Comparison of ENCODE assay signal across 9 cellular contexts in the genomic region with DNA sequence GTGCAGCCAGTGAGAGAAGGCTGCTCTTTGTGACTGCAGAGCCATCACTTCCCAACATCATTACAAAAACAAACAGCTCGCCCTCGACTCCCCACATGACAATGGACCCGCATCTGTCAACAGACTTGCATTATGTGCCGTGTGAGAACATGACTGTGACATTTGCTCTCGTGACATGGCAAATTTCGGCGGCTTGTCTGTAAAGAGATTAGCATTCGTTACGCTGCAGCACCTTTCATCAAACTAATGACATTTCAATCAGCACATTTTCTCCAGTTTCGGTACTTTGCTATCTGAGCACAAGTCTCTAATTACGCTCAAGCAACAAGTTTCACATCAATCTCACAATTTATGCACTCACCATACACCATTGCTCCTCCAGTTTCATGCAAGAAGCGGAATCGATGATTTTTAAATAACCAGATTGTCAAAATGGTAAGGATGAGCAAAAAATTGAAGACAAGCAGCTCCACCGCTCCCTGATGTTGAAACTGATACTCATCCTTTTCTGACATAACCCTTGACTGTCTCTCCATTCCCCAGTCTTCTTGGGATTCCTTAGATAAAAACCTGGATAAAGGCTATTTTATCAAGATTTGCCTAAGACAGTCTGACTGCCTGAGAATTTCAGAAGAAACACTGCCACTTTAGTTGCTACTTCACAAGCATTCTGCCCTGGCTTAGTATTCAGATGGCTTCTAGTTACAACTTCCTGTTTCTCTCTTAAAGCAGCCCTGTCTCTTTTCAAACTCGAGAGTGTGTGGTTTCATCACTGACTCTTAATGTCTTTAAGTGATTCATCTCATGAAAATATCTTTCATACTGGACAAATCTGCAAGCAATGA. TPM values are rescaled to one million over a fixed set of nuclear protein-coding genes. Genes with fewer than 3 reads are reported as not detected.
DNase-seq lines count a peak whose midpoint lies in the region; ATAC-seq and FAIRE-seq lines count a peak whose summit lies in the region.
"Had no signal": no experiment of that assay in that cellular context is flagged by ENCODE, and none has a peak within 500 bp of the region (broad histone marks: within the 10 kb centered on the region; RNA-seq: fewer than 3 reads in every experiment).

A gene (minus strand): TSS at position 682 of the 845 bp plus-strand sequence. CDS start 146 bp downstream, at position 536.

- 11 to 12% methylated on average over 11 to 12 of the region's 15 CpGs for WGBS in mesodermal cell (ENCODE audit: insufficient coverage in 2 of 2), 2 experiments

- DNase-seq in AG08395 (ENCODE audit: low spot score) = peak; percentile 66
- peak; percentile 22 for DNase-seq in GM18507 (ENCODE audit: extremely low spot score, insufficient read length, low read depth)
- peak; percentile 44 for DNase-seq in NCI-H345 (lab: John Stamatoyannopoulos, UW)
- peak; percentile 77 for DNase-seq in activated CD4-positive, alpha-beta T cell treated with anti-CD3 and anti-CD28 coated beads, Interleukin-2, amount 10 ng/mL, durations not matched to agents 24 days and 14 days
- peak; percentile 65 for DNase-seq in epidermal melanocyte (ENCODE audit: insufficient read length, low spot score)
- DNase-seq in superior temporal gyrus (ENCODE audit: extremely low spot score) = peak; percentile 90

- intact Hi-C loops in activated CD4-positive, alpha-beta T cell treated with anti-CD3 and anti-CD28 coated beads, Interleukin-2, amount 10 ng/mL, durations not matched to agents 24 days and 14 days (cut with micrococcal nuclease) = loop anchor here (1.0 to 10.0 kb wide), 5 partner anchors 16 to 1123 kb away; a partner anchor contains a TSS

- H3K4me1 ChIP-seq in mesodermal cell (ENCODE audit: control insufficient read depth, insufficient read depth, low read length, poor library complexity, severe bottlenecking) = peaks cover 24% of the 10 kb centered on the region

- peak; percentile 84 for ATAC-seq in HG02870 (IDR thresholded peaks at IDR 0.05; ENCODE audit: unreplicated experiment)

- FAIRE-seq in GM18507 (lab: Jason Lieb, UNC) = peak; percentile 94
- FAIRE-seq: TTC549 had no signal

- peak within 1 kb of the TSS; percentile 92 for H3K4me3 Mint-ChIP-seq in activated CD4-positive, alpha-beta T cell treated with anti-CD3 and anti-CD28 coated beads, Interleukin-2, amount 10 ng/mL, durations not matched to agents 24 days and 14 days

- no peaks in the 10 kb centered on the region for H3K36me3 ChIP-seq in mesodermal cell (ENCODE audit: control insufficient read depth, insufficient read depth, low read length)

- H3K27ac ChIP-seq in mesodermal cell (ENCODE audit: low read depth, low read length, severe bottlenecking) = peak within 1 kb of the TSS; percentile 60

- H3K4me3 ChIP-seq in mesodermal cell (ENCODE audit: extremely low read depth, insufficient read depth, low read length, poor library complexity, severe bottlenecking) = peak within 1 kb of the TSS; percentile 39

- H3K4me1 Mint-ChIP-seq in activated CD4-positive, alpha-beta T cell treated with anti-CD3 and anti-CD28 coated beads, Interleukin-2, amount 10 ng/mL, durations not matched to agents 24 days and 14 days = peaks cover 46% of the 10 kb centered on the region

- H3K9me3 Mint-ChIP-seq in activated CD4-positive, alpha-beta T cell treated with anti-CD3 and anti-CD28 coated beads, Interleukin-2, amount 10 ng/mL, durations not matched to agents 24 days and 14 days = no peaks in the 10 kb centered on the region

- peaks cover 4% of the 10 kb centered on the region for H3K36me3 Mint-ChIP-seq in activated CD4-positive, alpha-beta T cell treated with anti-CD3 and anti-CD28 coated beads, Interleukin-2, amount 10 ng/mL, durations not matched to agents 24 days and 14 days (ENCODE audit: low read depth)

- H3K27ac Mint-ChIP-seq in activated CD4-positive, alpha-beta T cell treated with anti-CD3 and anti-CD28 coated beads, Interleukin-2, amount 10 ng/mL, durations not matched to agents 24 days and 14 days = peak within 1 kb of the TSS; percentile 87

- peaks cover 6% of the 10 kb centered on the region for H3K27me3 Mint-ChIP-seq in activated CD4-positive, alpha-beta T cell treated with anti-CD3 and anti-CD28 coated beads, Interleukin-2, amount 10 ng/mL, durations not matched to agents 24 days and 14 days

- no peaks in the 10 kb centered on the region for H3K9me3 ChIP-seq in mesodermal cell (ENCODE audit: control insufficient read depth, low read length)

RNA-seq across cellular contexts. Expression of the gene that starts here (rescaled TPM):
- total RNA-seq in activated CD4-positive, alpha-beta T cell treated with anti-CD3 and anti-CD28 coated beads, Interleukin-2, amount 10 ng/mL, durations not matched to agents 24 days and 14 days = 1.1 and 1.3 TPM in 2 replicates
- polyA plus RNA-seq in mesodermal cell (2013, experiment 1 of 2) = 5.5 TPM
- polyA plus RNA-seq in mesodermal cell (2013, experiment 2 of 2) = 6.6 TPM

Comparison
In these comparisons a context has a peak if more than half of its experiments do, and no peak if none do; other contexts are left out.
1. Peak in every context shown above with its lines: DNase-seq, ATAC-seq, H3K4me3 ChIP-seq and H3K27ac ChIP-seq.
2. DNase-seq: peak in every context shown above with its lines; median percentile 90 in superior temporal gyrus; 77 in activated CD4-positive, alpha-beta T cell treated with anti-CD3 and anti-CD28 coated beads, Interleukin-2, amount 10 ng/mL, durations not matched to agents 24 days and 14 days; 66 in AG08395; 65 in epidermal melanocyte; 44 in NCI-H345; 22 in GM18507.